In genomic region chr16:2035431-2036199, GRCh38 we compare ENCODE assay signal across 8 cellular contexts. TPM values are rescaled to one million over a fixed set of nuclear protein-coding genes. Genes with fewer than 3 reads are reported as not detected.
A peak's percentile ranks its signal among the peaks of the same experiment; 100 is the strongest.
DNase-seq lines count a peak whose midpoint lies in the region; ATAC-seq and TF ChIP-seq lines count a peak whose summit lies in the region.

No MANE protein-coding gene starts in this region.

- peak overlapping the region in 1 of 2 donors; percentile 0 for H3K4me3 ChIP-seq in esophagus (ENCODE audit: low read depth in 1 of 2, low read length in 2 of 2)
- peak overlapping the region; percentile 44 for H3K4me3 ChIP-seq in osteoblast (ENCODE audit: insufficient read depth, low read length)
- H3K4me3 ChIP-seq in MM.1S (ENCODE audit: low read length) = no peak overlapping the region

- H3K9ac ChIP-seq in MM.1S (ENCODE audit: low read length) = no peak overlapping the region

- H3K4me1 ChIP-seq in esophagus (ENCODE audit: control insufficient read depth in 2 of 2, insufficient read depth in 2 of 2, low read length in 1 of 2) (peaks cover 7 to 23% of the 10 kb centered on the region in 2 donors), osteoblast (ENCODE audit: insufficient read depth, low read length) (peaks cover 53% of the 10 kb centered on the region), MM.1S (ENCODE audit: low read length) (peaks cover 4% of the 10 kb centered on the region; the same call in 1 of the 2 replicates)

- H3F3A ChIP-seq in MM.1S (ENCODE audit: insufficient read depth, low read length) = no peaks in the 10 kb centered on the region

- no peaks in the 10 kb centered on the region for H3K27me3 ChIP-seq in esophagus (ENCODE audit: control insufficient read depth in 1 of 2, insufficient read depth in 2 of 2, low read length in 2 of 2)
- no peaks in the 10 kb centered on the region for H3K27me3 ChIP-seq in osteoblast (ENCODE audit: insufficient read depth, low read length)
- peaks cover 26% of the 10 kb centered on the region for H3K27me3 ChIP-seq in MM.1S (replicated peaks; ENCODE audit: insufficient read depth, low read length)

- 44% methylated on average over 32 to 34 of the region's 34 CpGs for WGBS in esophagus, 2 donors

- H3K9me2 ChIP-seq in MM.1S (replicated peaks; ENCODE audit: insufficient read depth, low read length) = no peaks in the 10 kb centered on the region

- no peaks in the 10 kb centered on the region for H4K20me1 ChIP-seq in osteoblast (ENCODE audit: insufficient read depth, low read length)
- no peaks in the 10 kb centered on the region for H4K20me1 ChIP-seq in MM.1S (ENCODE audit: insufficient read depth, low read length)

- H3K36me3 ChIP-seq in esophagus (ENCODE audit: control insufficient read depth in 2 of 2, insufficient read depth in 2 of 2, low read length in 1 of 2) (peaks cover 0 to 7% of the 10 kb centered on the region in 2 donors), osteoblast (ENCODE audit: insufficient read depth, low read length) (peaks cover 20% of the 10 kb centered on the region), MM.1S (replicated peaks; ENCODE audit: insufficient read depth, low read length) (no peaks in the 10 kb centered on the region)

- TF ChIP-seq CTCF in osteoblast (IDR thresholded peaks at IDR 0.05; ENCODE audit: extremely low read depth, low read depth, low read length) (no peak), MM.1S (IDR thresholded peaks at IDR 0.05; ENCODE audit: low read length) (no peak)

- H3K27ac ChIP-seq in esophagus (ENCODE audit: low read depth in 2 of 2, low read length in 1 of 2) (peak overlapping the region; percentile 78 to 79), osteoblast (ENCODE audit: low read depth, low read length) (peak overlapping the region; percentile 86), MM.1S (ENCODE audit: low read length) (no peak overlapping the region)

- H3K9me3 ChIP-seq in esophagus (ENCODE audit: control insufficient read depth in 2 of 2, insufficient read depth in 1 of 2, low read depth in 1 of 2, low read length in 1 of 2) (no peaks in the 10 kb centered on the region), osteoblast (ENCODE audit: low read depth, low read length) (no peaks in the 10 kb centered on the region), MM.1S (replicated peaks; ENCODE audit: insufficient read depth, low read length) (no peaks in the 10 kb centered on the region)

- no peak for ATAC-seq in GM21717 (IDR thresholded peaks at IDR 0.05; ENCODE audit: unreplicated experiment)

- H2AFZ ChIP-seq in osteoblast (ENCODE audit: low read length) = peak overlapping the region; percentile 59
- no peak overlapping the region for H2AFZ ChIP-seq in MM.1S (ENCODE audit: low read length)

- DNase-seq in COLO668 (lab: John Stamatoyannopoulos, UW; ENCODE audit: unreplicated experiment) (peak; percentile 93), NCI-H2107 treated with DMSO at 0.1 percent for 48 hours (lab: John Stamatoyannopoulos, UW; ENCODE audit: unreplicated experiment) (peak; percentile 77), osteoblast (ENCODE audit: insufficient read length, low spot score, missing footprints) (peak; percentile 100), AML-193 (lab: John Stamatoyannopoulos, UW) (no peak), MM.1S (no peak)
- DNase-seq in activated naive CD4-positive, alpha-beta T cell (lab: John Stamatoyannopoulos, UW) = no peak

- peak overlapping the region; percentile 73 for H3K4me2 ChIP-seq in osteoblast (ENCODE audit: insufficient read depth, low read length)
- no peak overlapping the region for H3K4me2 ChIP-seq in MM.1S (ENCODE audit: low read depth, low read length)

- peaks cover 19% of the 10 kb centered on the region for H3K79me2 ChIP-seq in osteoblast (ENCODE audit: insufficient read depth, low read length)
- H3K79me2 ChIP-seq in MM.1S (ENCODE audit: low read length) = no peaks in the 10 kb centered on the region

RNA-seq across cellular contexts. Expression of gene NHERF2, which starts 8.9 kb away (rescaled TPM):
- 10 to 100 TPM; 26.3 to 36.1 TPM for polyA plus RNA-seq in esophagus
- total RNA-seq in osteoblast = 26.8 and 33.7 TPM in 2 replicates

RNA-seq across cellular contexts. Expression of gene NTHL1, which starts 12.0 kb away (rescaled TPM):
- 10 to 100 TPM; 15.1 to 16.2 TPM for polyA plus RNA-seq in esophagus
- 22.8 and 24.8 TPM in 2 replicates for total RNA-seq in osteoblast

RNA-seq across cellular contexts. Expression of gene TSC2, which starts 12.2 kb away (rescaled TPM):
- 10 to 100 TPM; 31.1 to 66.6 TPM for polyA plus RNA-seq in esophagus
- 73.1 and 78.9 TPM in 2 replicates for total RNA-seq in osteoblast

RNA-seq across cellular contexts. Expression of gene NPW, which starts 16.0 kb away (rescaled TPM):
- under 1 TPM; 0.22 to 0.53 TPM for polyA plus RNA-seq in esophagus
- total RNA-seq in osteoblast = not detected in 2 replicates

RNA-seq across cellular contexts. Expression of gene ZNF598, which starts 26.0 kb away (rescaled TPM):
- polyA plus RNA-seq in esophagus = 10 to 100 TPM; 27.9 to 36.4 TPM
- total RNA-seq in osteoblast = 17.7 and 21.0 TPM in 2 replicates

Comparison
In these comparisons a context has a peak if more than half of its experiments do, and no peak if none do; other contexts are left out.
1. DNase-seq: peak in COLO668 (single experiment), NCI-H2107 treated with DMSO at 0.1 percent for 48 hours (single experiment) and osteoblast (single experiment); none in AML-193 (0 of 2), MM.1S (single experiment) and activated naive CD4-positive, alpha-beta T cell (0 of 4).